21 cellular contexts compared by ENCODE assay signal in genomic region chr10:4064489-4064888, GRCh38.
"Had no signal": no experiment of that assay in that cellular context is flagged by ENCODE, and none has a peak within 500 bp of the region (broad histone marks: within the 10 kb centered on the region; RNA-seq: fewer than 3 reads in every experiment).

No MANE protein-coding gene starts in this region.

- H3K4me1 Mint-ChIP-seq: nephron progenitor cell, neural progenitor cell had no signal

- H3K27me3 Mint-ChIP-seq: naive B cell; progenitor cell of endocrine pancreas; stimulated activated naive CD8-positive, alpha-beta T cell treated with anti-CD3 and anti-CD28 coated beads, Interleukin-15, Interleukin-2, amounts not matched to agents 100 ng/mL and 50 ng/mL, for 24 hours; type B pancreatic cell had no signal

- H3K36me3 Mint-ChIP-seq: mesothelial cell of epicardium, naive B cell, natural killer cell, neural progenitor cell had no signal

- DNase-seq: islet precursor cell; left ventricle myocardium inferior; mesendoderm; naive B cell; natural killer cell; nephron progenitor cell; occipital lobe; ovary; right lobe of liver; stimulated activated CD4-positive, alpha-beta T cell treated with anti-CD3 and anti-CD28 coated beads, Interleukin-1b, Interleukin-23, amount 100 ng/mL, for 48 hours; stimulated activated CD4-positive, alpha-beta T cell treated with anti-CD3 and anti-CD28 coated beads, Interleukin-2, amount 100 ng/mL, for 48 hours; stimulated activated CD4-positive, alpha-beta T cell treated with anti-CD3 and anti-CD28 coated beads, Interleukin-4, amount 100 ng/mL, for 4 hours; stimulated activated CD8-positive, alpha-beta memory T cell treated with anti-CD3 and anti-CD28 coated beads, Interleukin-4, amount 100 ng/mL, for 48 hours; stimulated activated naive CD4-positive, alpha-beta T cell; tibial artery; uterus had no signal

- H3K27ac Mint-ChIP-seq: mesothelial cell of epicardium; natural killer cell; nephron progenitor cell; neural progenitor cell; progenitor cell of endocrine pancreas; stimulated activated naive CD8-positive, alpha-beta T cell treated with anti-CD3 and anti-CD28 coated beads, Interleukin-15, Interleukin-2, amounts not matched to agents 100 ng/mL and 50 ng/mL, for 24 hours had no signal

- H3K9me3 Mint-ChIP-seq: natural killer cell; nephron progenitor cell; stimulated activated naive CD8-positive, alpha-beta T cell treated with anti-CD3 and anti-CD28 coated beads, Interleukin-15, Interleukin-2, amounts not matched to agents 100 ng/mL and 50 ng/mL, for 24 hours; type B pancreatic cell had no signal

- H3K4me3 Mint-ChIP-seq: mesothelial cell of epicardium; naive B cell; natural killer cell; nephron progenitor cell; neural progenitor cell; stimulated activated naive CD8-positive, alpha-beta T cell treated with anti-CD3 and anti-CD28 coated beads, Interleukin-15, Interleukin-2, amounts not matched to agents 100 ng/mL and 50 ng/mL, for 24 hours; type B pancreatic cell had no signal

- ATAC-seq: natural killer cell, right lobe of liver had no signal
